In genomic region chr14:64391113-64391725, GRCh38 we compare ENCODE assay signal across 17 cellular contexts. TPM values are rescaled to one million over a fixed set of nuclear protein-coding genes. Genes with fewer than 3 reads are reported as not detected.
DNase-seq lines count a peak whose midpoint lies in the region; TF ChIP-seq lines count a peak whose summit lies in the region.
"Had no signal": no experiment of that assay in that cellular context is flagged by ENCODE, and none has a peak within 500 bp of the region (broad histone marks: within the 10 kb centered on the region; RNA-seq: fewer than 3 reads in every experiment).

No MANE protein-coding gene starts in this region.

- H3K27me3 ChIP-seq in CD8-positive, alpha-beta memory T cell (ENCODE audit: insufficient read depth, low read length, poor library complexity, severe bottlenecking), result no peaks in the 10 kb centered on the region
- H3K27me3 ChIP-seq in H9 (ENCODE audit: insufficient read depth, low read length), result no peaks in the 10 kb centered on the region
- no peaks in the 10 kb centered on the region for H3K27me3 ChIP-seq in mesendoderm (ENCODE audit: insufficient read depth, low read length, poor library complexity)

- H3K18ac ChIP-seq in H9 (ENCODE audit: insufficient read length, low read depth, low read length) (no peak overlapping the region), mesendoderm (ENCODE audit: low read length) (peak overlapping the region; percentile 25)

- no peak overlapping the region for H3K14ac ChIP-seq in H9 (ENCODE audit: insufficient read depth, low read length)

- H2BK120ac ChIP-seq in H9 (ENCODE audit: low read depth, low read length, poor library complexity, severe bottlenecking) (no peak overlapping the region), mesendoderm (ENCODE audit: low read depth, low read length) (no peak overlapping the region)

- H3K9ac ChIP-seq in H9 (ENCODE audit: extremely low read depth, insufficient read length, low read length) (peak overlapping the region; percentile 36), mesendoderm (ENCODE audit: low read length) (peak overlapping the region; percentile 32)

- H3K79me1 ChIP-seq in H9 (ENCODE audit: insufficient read depth, low read depth, low read length, poor library complexity, severe bottlenecking), result no peaks in the 10 kb centered on the region
- H3K79me1 ChIP-seq in mesendoderm (ENCODE audit: low read length), result peaks cover 17% of the 10 kb centered on the region

- no peak overlapping the region for H2BK20ac ChIP-seq in H9 (ENCODE audit: low read depth, low read length, poor library complexity, severe bottlenecking)

- H3K27me3 Mint-ChIP-seq in CD8-positive, alpha-beta memory T cell, result peaks cover 0 to 1% of the 10 kb centered on the region in 2 donors
- no peaks in the 10 kb centered on the region for H3K27me3 Mint-ChIP-seq in H9 (ENCODE audit: low read depth)
- H3K27me3 Mint-ChIP-seq in activated naive CD8-positive, alpha-beta T cell treated with anti-CD3 and anti-CD28 coated beads for 36 hours, result no peaks in the 10 kb centered on the region

- no peak overlapping the region for H2BK12ac ChIP-seq in H9 (ENCODE audit: insufficient read length, low read depth, low read length)

- H2AK5ac ChIP-seq in H9 (ENCODE audit: insufficient read length, low read length), result no peak overlapping the region
- H2AK5ac ChIP-seq in mesendoderm (ENCODE audit: low read length), result no peak overlapping the region

- H3K56ac ChIP-seq in H9 (ENCODE audit: insufficient read length, low read depth, low read length) (no peak overlapping the region), mesendoderm (ENCODE audit: low read length) (peak overlapping the region; percentile 44)

- H3K36me3 ChIP-seq in CD8-positive, alpha-beta memory T cell (ENCODE audit: insufficient read depth, low read length), result no peaks in the 10 kb centered on the region
- H3K36me3 ChIP-seq in mesendoderm (ENCODE audit: control insufficient read depth, insufficient read depth, low read length), result no peaks in the 10 kb centered on the region

- peak overlapping the region in 4 of 7 donors; percentile 11 to 46 (median 36) for H3K4me3 Mint-ChIP-seq in CD8-positive, alpha-beta memory T cell
- peak overlapping the region; percentile 50 to 81 for H3K4me3 Mint-ChIP-seq in H9
- H3K4me3 Mint-ChIP-seq in activated naive CD8-positive, alpha-beta T cell treated with anti-CD3 and anti-CD28 coated beads for 36 hours, result peak overlapping the region; percentile 43

- H3K4ac ChIP-seq in H9 (ENCODE audit: low read depth, low read length) (no peak overlapping the region), mesendoderm (ENCODE audit: low read depth, low read length) (no peak overlapping the region)

- peaks cover 46% of the 10 kb centered on the region for H3K79me2 ChIP-seq in H9 (ENCODE audit: insufficient read depth, low read length)
- peaks cover 56% of the 10 kb centered on the region for H3K79me2 ChIP-seq in mesendoderm (ENCODE audit: control insufficient read depth, insufficient read depth, low read length)

- CTCF ChIA-PET in CD8-positive, alpha-beta memory T cell (lab: Charles Lee), result interaction anchor here (0.6 to 1.6 kb wide), 4 partner anchors 14 to 169 kb away, joined by 3 to 5 read pairs (median 3); no protein-coding TSS in a partner anchor

- TF ChIP-seq CTCF in H9 (conservative IDR thresholded peaks at IDR 0.05) (peak; percentile 57; the same call in 2 of the 3 replicates), GM10266 (IDR thresholded peaks at IDR 0.05; ENCODE audit: control insufficient read depth, insufficient read depth, low read depth, missing control alignments) (no peak)

- no peak overlapping the region for H4K91ac ChIP-seq in H9 (ENCODE audit: insufficient read length, low read depth, low read length)

- DNase-seq in CD8-positive, alpha-beta memory T cell, result no peak
- DNase-seq in H9 (peak; percentile 92), mesendoderm (peak; percentile 89), NCI-H1105 treated with DMSO at 0.1 percent for 48 hours (lab: John Stamatoyannopoulos, UW) (no peak), GM10266 (ENCODE audit: extremely low spot score) (no peak)
- DNase-seq in activated naive CD8-positive, alpha-beta T cell treated with anti-CD3 and anti-CD28 coated beads for 36 hours, result no peak
- DNase-seq in effector CD8-positive, alpha-beta T cell (lab: John Stamatoyannopoulos, UW), result no peak
- DNase-seq: central memory CD4-positive, alpha-beta T cell; effector memory CD4-positive, alpha-beta T cell; EL; immature natural killer cell; midbrain; NCI-H187 treated with DMSO at 0.1 percent for 48 hours; NCI-H510A; OCI-M1; stimulated activated CD4-positive, alpha-beta T cell treated with anti-CD3 and anti-CD28 coated beads, Interleukin-4, amount 100 ng/mL, for 24 hours had no signal

- H2AFZ ChIP-seq in H9 (ENCODE audit: low read length), result no peak overlapping the region

- H3K27ac Mint-ChIP-seq in CD8-positive, alpha-beta memory T cell, result peak overlapping the region in 2 of 8 donors; percentile 15 to 33
- H3K27ac Mint-ChIP-seq in H9, result peak overlapping the region; percentile 74 to 99 (median 97)
- H3K27ac Mint-ChIP-seq in activated naive CD8-positive, alpha-beta T cell treated with anti-CD3 and anti-CD28 coated beads for 36 hours, result no peak overlapping the region

- peaks cover 15% of the 10 kb centered on the region for H3K23me2 ChIP-seq in H9 (ENCODE audit: insufficient read length, low read depth, low read length, poor library complexity, severe bottlenecking)

- peaks cover 18% of the 10 kb centered on the region for H3K4me1 ChIP-seq in CD8-positive, alpha-beta memory T cell (ENCODE audit: insufficient read depth, low read length)
- peaks cover 21% of the 10 kb centered on the region for H3K4me1 ChIP-seq in H9 (ENCODE audit: insufficient read depth, low read length)
- H3K4me1 ChIP-seq in mesendoderm (ENCODE audit: control insufficient read depth, low read depth, low read length), result peaks cover 14% of the 10 kb centered on the region

- no peak overlapping the region for H3T11ph ChIP-seq in H9 (ENCODE audit: low read length)

- H2BK5ac ChIP-seq in H9 (ENCODE audit: insufficient read length, low read length) (no peak overlapping the region), mesendoderm (ENCODE audit: low read length) (no peak overlapping the region)

- peaks cover 0 to 13% (median 12%) of the 10 kb centered on the region in 3 donors for H3K36me3 Mint-ChIP-seq in CD8-positive, alpha-beta memory T cell
- peaks cover 19 to 36% (median 30%) of the 10 kb centered on the region in 3 experiments for H3K36me3 Mint-ChIP-seq in H9 (ENCODE audit: insufficient read depth in 1 of 3, low read depth in 3 of 3)
- peaks cover 57% of the 10 kb centered on the region for H3K36me3 Mint-ChIP-seq in activated naive CD8-positive, alpha-beta T cell treated with anti-CD3 and anti-CD28 coated beads for 36 hours

- H4K5ac ChIP-seq in H9 (ENCODE audit: insufficient read length, low read depth, low read length) (no peak overlapping the region), mesendoderm (ENCODE audit: low read length) (no peak overlapping the region)

- peaks cover 37 to 76% (median 63%) of the 10 kb centered on the region in 3 donors for H3K4me1 Mint-ChIP-seq in CD8-positive, alpha-beta memory T cell
- H3K4me1 Mint-ChIP-seq in H9, result peaks cover 56 to 68% of the 10 kb centered on the region in 2 experiments
- H3K4me1 Mint-ChIP-seq in activated naive CD8-positive, alpha-beta T cell treated with anti-CD3 and anti-CD28 coated beads for 36 hours, result peaks cover 49% of the 10 kb centered on the region

- H2BK15ac ChIP-seq in H9 (ENCODE audit: low read depth, low read length) (no peak overlapping the region), mesendoderm (replicated peaks; ENCODE audit: low read depth) (no peak overlapping the region)

- no peaks in the 10 kb centered on the region for H3K9me3 ChIP-seq in CD8-positive, alpha-beta memory T cell (ENCODE audit: low read length)
- H3K9me3 ChIP-seq in H9 (ENCODE audit: control insufficient read depth, low read depth, low read length), result no peaks in the 10 kb centered on the region

- POLR2A ChIA-PET in CD8-positive, alpha-beta memory T cell (lab: Charles Lee), result no interaction called here

- no peak overlapping the region for H3K23ac ChIP-seq in H9 (ENCODE audit: insufficient read length, low read depth, low read length)
- H3K23ac ChIP-seq in mesendoderm (ENCODE audit: low read length), result no peak overlapping the region

- H3K9me3 Mint-ChIP-seq in CD8-positive, alpha-beta memory T cell, result peaks cover 0 to 2% (median 0%) of the 10 kb centered on the region in 5 donors
- H3K9me3 Mint-ChIP-seq in H9, result no peaks in the 10 kb centered on the region; a peak in 1 of 5 replicates
- H3K9me3 Mint-ChIP-seq in activated naive CD8-positive, alpha-beta T cell treated with anti-CD3 and anti-CD28 coated beads for 36 hours, result no peaks in the 10 kb centered on the region
- H3K9me3 Mint-ChIP-seq: immature natural killer cell had no signal

- no CpG with 5 or more reads among the region's 12 CpGs for WGBS in H9 (ENCODE audit: extremely low coverage, insufficient read length, low lambda C conversion rate)
- WGBS in mesendoderm (ENCODE audit: extremely low coverage, insufficient coverage, low lambda C conversion rate), result no CpG with 5 or more reads among the region's 12 CpGs

- no peak overlapping the region for H3K4me3 ChIP-seq in CD8-positive, alpha-beta memory T cell (ENCODE audit: low read length)
- H3K4me3 ChIP-seq in mesendoderm (ENCODE audit: low read length), result no peak overlapping the region

- H4K20me1 ChIP-seq in H9 (ENCODE audit: control insufficient read depth, insufficient read depth, insufficient read length), result no peaks in the 10 kb centered on the region

- H4K8ac ChIP-seq in H9 (replicated peaks; ENCODE audit: insufficient read length, low read depth, low read length) (no peak overlapping the region), mesendoderm (ENCODE audit: low read depth, low read length) (no peak overlapping the region)

- no peak overlapping the region for H3K27ac ChIP-seq in CD8-positive, alpha-beta memory T cell (ENCODE audit: low read depth, low read length)
- H3K27ac ChIP-seq in H9 (ENCODE audit: insufficient read length, low read depth, low read length) (peak overlapping the region; percentile 98), mesendoderm (ENCODE audit: low read depth, low read length) (peak overlapping the region; percentile 77)
- H3K27ac ChIP-seq: C4-2B had no signal

- H3K4me2 ChIP-seq in H9 (ENCODE audit: insufficient read depth, insufficient read length, low read length) (peak overlapping the region; percentile 68), mesendoderm (ENCODE audit: low read length) (peak overlapping the region; percentile 7)

RNA-seq across cellular contexts. Expression of gene MTHFD1, which starts 3.1 kb away (rescaled TPM):
- total RNA-seq in CD8-positive, alpha-beta memory T cell, result 100 to 1,000 TPM; 247 to 256 TPM
- polyA plus RNA-seq in CD8-positive, alpha-beta memory T cell, result 41.1 TPM
- total RNA-seq in H9 (2021), result 203 and 209 TPM in 2 replicates
- total RNA-seq in activated naive CD8-positive, alpha-beta T cell treated with anti-CD3 and anti-CD28 coated beads for 36 hours, result 100 to 1,000 TPM; 266 to 269 TPM
- polyA plus RNA-seq in mesendoderm (2013, experiment 1 of 2), result 207 TPM
- 208 TPM for polyA plus RNA-seq in mesendoderm (2013, experiment 2 of 2)

Comparison
In these comparisons a context has a peak if more than half of its experiments do, and no peak if none do; other contexts are left out.
1. DNase-seq: peak in H9 (single experiment) and mesendoderm (single experiment); none in CD8-positive, alpha-beta memory T cell (0 of 5), activated naive CD8-positive, alpha-beta T cell treated with anti-CD3 and anti-CD28 coated beads for 36 hours (single experiment), NCI-H1105 treated with DMSO at 0.1 percent for 48 hours (single experiment), effector CD8-positive, alpha-beta T cell (single experiment) and GM10266 (single experiment).
2. Peak in every context shown above with its lines, with median percentiles within 50 percentile points of each other: H3K4me3 Mint-ChIP-seq.